ENCODE assay signal across 8 cellular contexts in the genomic region with DNA sequence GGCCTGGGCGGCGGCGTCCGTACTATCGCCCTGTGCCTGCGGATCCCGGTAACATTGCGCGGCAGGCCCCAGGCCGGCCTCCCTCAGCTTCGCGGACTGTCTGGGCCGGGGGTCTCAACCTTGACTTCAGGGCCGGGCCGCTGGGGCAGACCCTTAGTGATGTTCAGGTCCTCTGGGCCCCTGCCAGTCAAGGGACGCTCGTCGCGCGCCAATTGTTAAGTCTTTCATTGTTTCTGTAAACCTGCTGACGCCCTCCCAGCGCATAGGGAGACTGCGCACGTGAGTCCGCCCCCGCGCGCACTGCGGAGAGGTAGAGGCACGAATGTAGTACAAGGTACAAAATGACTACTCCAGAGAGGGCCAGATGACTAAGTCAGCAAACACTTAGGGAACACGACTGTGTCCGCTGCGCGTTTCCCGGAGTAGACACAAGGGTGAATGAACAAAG. TPM values are rescaled to one million over a fixed set of nuclear protein-coding genes. Genes with fewer than 3 reads are reported as not detected.
A peak's percentile ranks its signal among the peaks of the same experiment; 100 is the strongest.
DNase-seq lines count a peak whose midpoint lies in the region; ATAC-seq and TF ChIP-seq lines count a peak whose summit lies in the region.

No MANE protein-coding gene starts in this region.

- in situ Hi-C loops in HAP-1 (cut with MboI; ENCODE audit: low sequenced_read_pairs), result no loop called here

- H3K9me3 ChIP-seq in left lung (no peaks in the 10 kb centered on the region), HAP-1 (no peaks in the 10 kb centered on the region)

- DNase-seq in HuH-7 (ENCODE audit: low spot score), result peak; percentile 48
- DNase-seq in T-helper 9 cell, result peak; percentile 14
- DNase-seq in caudate nucleus (lab: John Stamatoyannopoulos, UW), result peak in 53 of 61 donors; percentile 24 to 83 (median 66)
- peak; percentile 73 to 89 for DNase-seq in left lung
- DNase-seq in stimulated activated CD4-positive, alpha-beta T cell treated with anti-CD3 and anti-CD28 coated beads, Interleukin-4, amount 100 ng/mL, for 1 hour, result peak; percentile 76
- DNase-seq in HAP-1 (ENCODE audit: low spot score in 2 of 2), result no peak

- intact Hi-C loops in left lung (cut with DNase I), result no loop called here

- H3K36me3 ChIP-seq in left lung (no peaks in the 10 kb centered on the region), HAP-1 (replicated peaks) (peaks cover 9% of the 10 kb centered on the region; the same call in 1 of the 2 replicates)

- H3K4me3 ChIP-seq in left lung (peak overlapping the region; percentile 78 to 82), HAP-1 (no peak overlapping the region)

- peak; percentile 17 for ATAC-seq in GM19438 (IDR thresholded peaks at IDR 0.05; ENCODE audit: low read depth, unreplicated experiment)
- peak; percentile 73 for ATAC-seq in left lung

- H3K4me1 ChIP-seq in left lung, result peaks cover 13 to 45% of the 10 kb centered on the region in 2 donors
- H3K4me1 ChIP-seq in HAP-1, result peaks cover 6% of the 10 kb centered on the region; the same call in 1 of the 2 replicates

- H3K27me3 ChIP-seq in left lung, result no peaks in the 10 kb centered on the region
- no peaks in the 10 kb centered on the region for H3K27me3 ChIP-seq in HAP-1 (ENCODE audit: low read depth)

- H3K27ac ChIP-seq in C4-2B, result peak overlapping the region; percentile 90
- peak overlapping the region; percentile 73 for H3K27ac ChIP-seq in caudate nucleus (ENCODE audit: low read depth, low read length)
- H3K27ac ChIP-seq in left lung, result peak overlapping the region; percentile 92 to 93

- no peak for TF ChIP-seq CTCF in C4-2B (conservative IDR thresholded peaks at IDR 0.05)
- TF ChIP-seq CTCF in left lung (IDR thresholded peaks at IDR 0.05), result no peak

RNA-seq across cellular contexts. Expression of gene HDHD5, which starts 0.5 kb away (rescaled TPM):
- total RNA-seq in left lung, result 10 to 100 TPM; 18.1 to 34.2 TPM

RNA-seq across cellular contexts. Expression of gene TMEM121B, which starts 38.4 kb away (rescaled TPM):
- total RNA-seq in left lung, result 1 to 10 TPM in 1 of 2 donors, under 1 TPM in 1; 0.41 to 1.4 TPM

RNA-seq across cellular contexts. Expression of gene ADA2, which starts 59.7 kb away (rescaled TPM):
- total RNA-seq in left lung, result 10 to 100 TPM; 34.1 to 46.8 TPM

Comparison
In these comparisons a context has a peak if more than half of its experiments do, and no peak if none do; other contexts are left out.
1. DNase-seq: peak in HuH-7 (single experiment), T-helper 9 cell (single experiment), caudate nucleus (53 of 61), left lung (2 of 2) and stimulated activated CD4-positive, alpha-beta T cell treated with anti-CD3 and anti-CD28 coated beads, Interleukin-4, amount 100 ng/mL, for 1 hour (single experiment); none in HAP-1 (0 of 2).
2. Peak in every context shown above with its lines, with median percentiles within 50 percentile points of each other: H3K27ac ChIP-seq.